In genomic region chr4:148441624-148441985, GRCh38 we compare ENCODE assay signal across 7 cellular contexts. TPM values are rescaled to one million over a fixed set of nuclear protein-coding genes. Genes with fewer than 3 reads are reported as not detected.
DNase-seq lines count a peak whose midpoint lies in the region; ATAC-seq, FAIRE-seq and TF ChIP-seq lines count a peak whose summit lies in the region.

No MANE protein-coding gene starts in this region.

- H3K27me3 ChIP-seq in keratinocyte (ENCODE audit: control insufficient read depth, extremely low read depth, insufficient read depth, low read length), result peaks cover 17% of the 10 kb centered on the region

- ATAC-seq in stimulated activated naive B cell treated with anti-CD40 and anti-IgM and Interleukin-4, amounts not matched to agents 10 μg/mL and 1 μg/mL and 100 μg/mL, for 72 hours (replicated peaks), result no peak
- ATAC-seq in GM19023 (IDR thresholded peaks at IDR 0.05; ENCODE audit: unreplicated experiment), result no peak

- H3K27ac Mint-ChIP-seq in activated naive CD8-positive, alpha-beta T cell, result no peak overlapping the region
- H3K27ac Mint-ChIP-seq in stimulated activated naive B cell treated with anti-CD40 and anti-IgM and Interleukin-4, amounts not matched to agents 10 μg/mL and 1 μg/mL and 100 μg/mL, for 72 hours, result no peak overlapping the region

- H3K27me3 Mint-ChIP-seq in activated naive CD8-positive, alpha-beta T cell, result no peaks in the 10 kb centered on the region
- H3K27me3 Mint-ChIP-seq in stimulated activated naive B cell treated with anti-CD40 and anti-IgM and Interleukin-4, amounts not matched to agents 10 μg/mL and 1 μg/mL and 100 μg/mL, for 72 hours, result no peaks in the 10 kb centered on the region

- H3K36me3 Mint-ChIP-seq in activated naive CD8-positive, alpha-beta T cell, result peaks cover under 1% of the 10 kb centered on the region
- peaks cover 1 to 4% of the 10 kb centered on the region in 2 donors for H3K36me3 Mint-ChIP-seq in stimulated activated naive B cell treated with anti-CD40 and anti-IgM and Interleukin-4, amounts not matched to agents 10 μg/mL and 1 μg/mL and 100 μg/mL, for 72 hours

- peak overlapping the region; percentile 94 for H3K4me2 ChIP-seq in keratinocyte (ENCODE audit: control insufficient read depth, extremely low read depth, insufficient read depth, low read depth, low read length)

- no peaks in the 10 kb centered on the region for H3K79me2 ChIP-seq in keratinocyte (ENCODE audit: control insufficient read depth, insufficient read depth, low read length)

- peak; percentile 61 for FAIRE-seq in keratinocyte (lab: Jason Lieb, UNC)
- FAIRE-seq in urothelium cell line (lab: Jason Lieb, UNC), result no peak

- no peaks in the 10 kb centered on the region for H3K9me3 ChIP-seq in keratinocyte (ENCODE audit: control insufficient read depth, low read depth, low read length)

- no peak for TF ChIP-seq CTCF in HFF-Myc (IDR thresholded peaks at IDR 0.05; ENCODE audit: low read depth, low read length, missing control alignments)
- TF ChIP-seq CTCF in keratinocyte (optimal IDR thresholded peaks at IDR 0.05 in 1 of 3, IDR thresholded peaks at IDR 0.05 in 1 of 3, conservative IDR thresholded peaks at IDR 0.05 in 1 of 3; ENCODE audit: extremely low read depth in 1 of 3, insufficient read depth in 2 of 3, low read length in 3 of 3), result no peak

- H3K9me3 Mint-ChIP-seq in activated naive CD8-positive, alpha-beta T cell (ENCODE audit: low read depth), result no peaks in the 10 kb centered on the region
- H3K9me3 Mint-ChIP-seq in stimulated activated naive B cell treated with anti-CD40 and anti-IgM and Interleukin-4, amounts not matched to agents 10 μg/mL and 1 μg/mL and 100 μg/mL, for 72 hours, result no peaks in the 10 kb centered on the region

- DNase-seq in HFF-Myc (ENCODE audit: extremely low read depth, low read depth), result no peak
- DNase-seq in keratinocyte (ENCODE audit: low read depth, low spot score), result no peak
- DNase-seq in stimulated activated naive B cell treated with anti-CD40 and anti-IgM and Interleukin-4, amounts not matched to agents 10 μg/mL and 1 μg/mL and 100 μg/mL, for 72 hours, result no peak
- no peak for DNase-seq in urothelium cell line (ENCODE audit: low spot score)
- DNase-seq in OCI-M1 (lab: John Stamatoyannopoulos, UW), result no peak

- no peak overlapping the region for H3K9ac ChIP-seq in keratinocyte (ENCODE audit: control insufficient read depth, extremely low read depth, insufficient read depth, low read length)

- H2AFZ ChIP-seq in keratinocyte (ENCODE audit: control insufficient read depth, low read length), result peak overlapping the region; percentile 71

- H3K9me1 ChIP-seq in keratinocyte (ENCODE audit: control insufficient read depth, extremely low read depth, insufficient read depth, low read length), result no peaks in the 10 kb centered on the region

- no peak overlapping the region for H3K27ac ChIP-seq in keratinocyte (ENCODE audit: control insufficient read depth, insufficient read depth, low read length)

- peaks cover 51% of the 10 kb centered on the region for H3K4me1 Mint-ChIP-seq in activated naive CD8-positive, alpha-beta T cell (ENCODE audit: low read depth)
- peaks cover 15 to 29% of the 10 kb centered on the region in 2 donors for H3K4me1 Mint-ChIP-seq in stimulated activated naive B cell treated with anti-CD40 and anti-IgM and Interleukin-4, amounts not matched to agents 10 μg/mL and 1 μg/mL and 100 μg/mL, for 72 hours

- no peaks in the 10 kb centered on the region for H4K20me1 ChIP-seq in keratinocyte (ENCODE audit: control insufficient read depth, extremely low read depth, insufficient read depth, low read length)

- H3K4me1 ChIP-seq in keratinocyte (ENCODE audit: control insufficient read depth, extremely low read depth, insufficient read depth, low read length), result peaks cover 8% of the 10 kb centered on the region

- H3K4me3 ChIP-seq in HFF-Myc (replicated peaks; ENCODE audit: low read depth, low read length) (peak overlapping the region; percentile 57), keratinocyte (ENCODE audit: control insufficient read depth in 2 of 3, extremely low read depth in 1 of 3, insufficient read depth in 2 of 3, low read depth in 1 of 3, low read length in 3 of 3) (peak overlapping the region; percentile 81 to 86 (median 83))

- no peaks in the 10 kb centered on the region for H3K36me3 ChIP-seq in keratinocyte (ENCODE audit: control insufficient read depth in 2 of 2, extremely low read depth in 1 of 2, insufficient read depth in 2 of 2, low read length in 2 of 2)

- H3K4me3 Mint-ChIP-seq in activated naive CD8-positive, alpha-beta T cell, result peak overlapping the region; percentile 98
- peak overlapping the region; percentile 95 to 96 for H3K4me3 Mint-ChIP-seq in stimulated activated naive B cell treated with anti-CD40 and anti-IgM and Interleukin-4, amounts not matched to agents 10 μg/mL and 1 μg/mL and 100 μg/mL, for 72 hours

- dilution Hi-C loops in keratinocyte (cut with MboI; ENCODE audit: extremely low pct_ligation_motif_present, low sequenced_read_pairs), result no loop called here

RNA-seq across cellular contexts. Expression of gene NR3C2, which starts 0.6 kb away (rescaled TPM):
- 0.65 to 1.8 TPM (median 1.5 TPM) in 3 replicates for polyA plus RNA-seq in keratinocyte
- polyA plus RNA-seq in keratinocyte (2011; ENCODE audit: low read depth), result 0.41 TPM
- polyA plus RNA-seq in keratinocyte (2011; cell fraction: cytosol; rRNA removed), result 0.84 and 1.2 TPM in 2 replicates
- 3.1 and 3.7 TPM in 2 replicates for polyA plus RNA-seq in keratinocyte (2011; cell fraction: nucleus; rRNA removed)
- 0.31 and 0.46 TPM in 2 replicates for polyA plus RNA-seq in keratinocyte (2012; ENCODE audit: low replicate concordance)
- 1.7 to 6.8 TPM (median 4.9 TPM) in 3 replicates for polyA minus RNA-seq in keratinocyte
- polyA minus RNA-seq in keratinocyte (2011; cell fraction: cytosol; rRNA and poly(A)+ RNA removed), result 1.3 TPM
- polyA minus RNA-seq in keratinocyte (2011; cell fraction: nucleus; rRNA and poly(A)+ RNA removed), result 3.9 and 7.9 TPM in 2 replicates
